ENCODE assay signal across 8 cellular contexts in genomic region chr6:72411872-72412708, GRCh38.
DNase-seq lines count a peak whose midpoint lies in the region; ATAC-seq and TF ChIP-seq lines count a peak whose summit lies in the region.

No MANE protein-coding gene starts in this region.

- H3K9me3 ChIP-seq in SK-N-MC (ENCODE audit: low read depth, low read length) = no peaks in the 10 kb centered on the region
- H3K9me3 ChIP-seq in uterus = no peaks in the 10 kb centered on the region

- H3K4me3 ChIP-seq in GM12865 (ENCODE audit: low read depth, low read length) = no peak overlapping the region
- no peak overlapping the region for H3K4me3 ChIP-seq in NB4 (ENCODE audit: low read depth, low read length)
- H3K4me3 ChIP-seq in SK-N-MC = no peak overlapping the region
- no peak overlapping the region for H3K4me3 ChIP-seq in uterus

- H3K27me3 Mint-ChIP-seq in activated naive CD4-positive, alpha-beta T cell treated with anti-CD3 and anti-CD28 coated beads for 36 hours (ENCODE audit: low read depth) = peaks cover 4% of the 10 kb centered on the region
- H3K27me3 Mint-ChIP-seq in glutamatergic neuron (ENCODE audit: unreplicated experiment) = peaks cover 2% of the 10 kb centered on the region

- peak overlapping the region; percentile 28 for H3K9ac ChIP-seq in SK-N-MC (ENCODE audit: insufficient read length)

- peak; percentile 77 for ATAC-seq in HG02588 (IDR thresholded peaks at IDR 0.05; ENCODE audit: unreplicated experiment)

- no peak overlapping the region for H3K4me3 Mint-ChIP-seq in activated naive CD4-positive, alpha-beta T cell treated with anti-CD3 and anti-CD28 coated beads for 36 hours
- H3K4me3 Mint-ChIP-seq in glutamatergic neuron (ENCODE audit: unreplicated experiment) = no peak overlapping the region

- no peak overlapping the region for H3K27ac ChIP-seq in SK-N-MC
- no peak overlapping the region for H3K27ac ChIP-seq in uterus

- H3K27me3 ChIP-seq in uterus = no peaks in the 10 kb centered on the region

- no peaks in the 10 kb centered on the region for H3K36me3 Mint-ChIP-seq in activated naive CD4-positive, alpha-beta T cell treated with anti-CD3 and anti-CD28 coated beads for 36 hours (ENCODE audit: low read depth)
- no peaks in the 10 kb centered on the region for H3K36me3 Mint-ChIP-seq in glutamatergic neuron (ENCODE audit: unreplicated experiment)

- CTCF ChIA-PET in activated naive CD4-positive, alpha-beta T cell treated with anti-CD3 and anti-CD28 coated beads for 36 hours (lab: Charles Lee) = interaction anchor here (0.5 to 3.8 kb wide), 38 partner anchors 8 to 916 kb away, joined by 3 to 30 read pairs (median 4); no protein-coding TSS in a partner anchor

- peak; percentile 100 for TF ChIP-seq CTCF in GM12865 (IDR thresholded peaks at IDR 0.05; ENCODE audit: insufficient read depth, low read depth, low read length, missing control alignments)
- peak; percentile 100 for TF ChIP-seq CTCF in NB4 (IDR thresholded peaks at IDR 0.05; ENCODE audit: low read depth, low read length)
- TF ChIP-seq CTCF in glutamatergic neuron (IDR thresholded peaks at IDR 0.05; ENCODE audit: partially characterized antibody, unreplicated experiment) = peak; percentile 100
- peak; percentile 96 to 100 (median 98) for TF ChIP-seq CTCF in uterus (IDR thresholded peaks at IDR 0.05)

- DNase-seq in GM12865 (ENCODE audit: low read depth) = peak; percentile 86
- DNase-seq in NB4 (ENCODE audit: low read depth) = peak; percentile 85
- DNase-seq in SK-N-MC (ENCODE audit: low read depth, low spot score) = peak; percentile 90
- peak; percentile 82 for DNase-seq in activated naive CD4-positive, alpha-beta T cell treated with anti-CD3 and anti-CD28 coated beads for 36 hours
- peak; percentile 73 for DNase-seq in glutamatergic neuron
- DNase-seq in posterior cingulate gyrus = peak; percentile 68 to 97 (median 78)
- DNase-seq in uterus = peak; percentile 51 to 66

- no peaks in the 10 kb centered on the region for H3K9me3 Mint-ChIP-seq in activated naive CD4-positive, alpha-beta T cell treated with anti-CD3 and anti-CD28 coated beads for 36 hours
- no peaks in the 10 kb centered on the region for H3K9me3 Mint-ChIP-seq in glutamatergic neuron (ENCODE audit: unreplicated experiment)

- no peak overlapping the region for H3K27ac Mint-ChIP-seq in activated naive CD4-positive, alpha-beta T cell treated with anti-CD3 and anti-CD28 coated beads for 36 hours
- H3K27ac Mint-ChIP-seq in glutamatergic neuron (ENCODE audit: unreplicated experiment) = no peak overlapping the region

- no peaks in the 10 kb centered on the region for H3K4me1 Mint-ChIP-seq in activated naive CD4-positive, alpha-beta T cell treated with anti-CD3 and anti-CD28 coated beads for 36 hours (ENCODE audit: low read depth)
- peaks cover 4% of the 10 kb centered on the region for H3K4me1 Mint-ChIP-seq in glutamatergic neuron (ENCODE audit: low read depth, unreplicated experiment)

- intact Hi-C loops in activated naive CD4-positive, alpha-beta T cell treated with anti-CD3 and anti-CD28 coated beads for 36 hours (cut with micrococcal nuclease) = loop anchor here (1.0 to 5.0 kb wide), 7 partner anchors 170 to 976 kb away; partner anchors contain the start of gene KHDC1
- intact Hi-C loops in posterior cingulate gyrus (cut with DNase I) = loop anchor here (2.0 to 10.0 kb wide), 4 partner anchors 170 to 769 kb away; partner anchors contain the start of gene KCNQ5
- intact Hi-C loops in uterus (cut with DNase I; ENCODE audit: low total_unique reads) = no loop called here

- no peaks in the 10 kb centered on the region for H3K4me1 ChIP-seq in uterus

- TF ChIP-seq POLR2A in NB4 (IDR thresholded peaks at IDR 0.05; ENCODE audit: extremely low read depth, insufficient read length) (no peak), uterus (IDR thresholded peaks at IDR 0.05) (no peak)

- H3K36me3 ChIP-seq in SK-N-MC (ENCODE audit: insufficient read depth, low read length) (no peaks in the 10 kb centered on the region), uterus (no peaks in the 10 kb centered on the region)
